Comparison of ENCODE assay signal across 9 cellular contexts in genomic region chr2:78979380-78980238, GRCh38. TPM values are rescaled to one million over a fixed set of nuclear protein-coding genes. Genes with fewer than 3 reads are reported as not detected.
A peak's percentile ranks its signal among the peaks of the same experiment; 100 is the strongest.
DNase-seq lines count a peak whose midpoint lies in the region; ATAC-seq and TF ChIP-seq lines count a peak whose summit lies in the region.
"Had no signal": no experiment of that assay in that cellular context is flagged by ENCODE, and none has a peak within 500 bp of the region (broad histone marks: within the 10 kb centered on the region; RNA-seq: fewer than 3 reads in every experiment).

No MANE protein-coding gene starts in this region.

- H3K4me3 Mint-ChIP-seq in activated CD8-positive, alpha-beta T cell treated with anti-CD3 and anti-CD28 coated beads for 36 hours = no peak overlapping the region
- H3K4me3 Mint-ChIP-seq: CD4-positive, CD25-positive, alpha-beta regulatory T cell had no signal

- no peaks in the 10 kb centered on the region for H3K9me3 ChIP-seq in vagina

- H3K27ac ChIP-seq in vagina = no peak overlapping the region

- ATAC-seq in GM21619 (IDR thresholded peaks at IDR 0.05; ENCODE audit: unreplicated experiment) = peak; percentile 43
- ATAC-seq in activated CD8-positive, alpha-beta T cell treated with anti-CD3 and anti-CD28 coated beads for 36 hours = no peak

- peak; percentile 57 for TF ChIP-seq CTCF in activated CD8-positive, alpha-beta T cell treated with anti-CD3 and anti-CD28 coated beads for 36 hours (IDR thresholded peaks at IDR 0.05)
- peak in 2 of 3 experiments; percentile 16 to 36 for TF ChIP-seq CTCF in vagina (IDR thresholded peaks at IDR 0.05)

- H3K9me3 Mint-ChIP-seq in activated CD8-positive, alpha-beta T cell treated with anti-CD3 and anti-CD28 coated beads for 36 hours = peaks cover 6% of the 10 kb centered on the region

- intact Hi-C loops in activated CD8-positive, alpha-beta T cell treated with anti-CD3 and anti-CD28 coated beads for 36 hours (cut with micrococcal nuclease) = no loop called here
- intact Hi-C loops in vagina (cut with DNase I) = no loop called here

- H3K27me3 ChIP-seq in vagina = no peaks in the 10 kb centered on the region

- H3K27ac Mint-ChIP-seq in activated CD8-positive, alpha-beta T cell treated with anti-CD3 and anti-CD28 coated beads for 36 hours = no peak overlapping the region
- H3K27ac Mint-ChIP-seq: CD4-positive, CD25-positive, alpha-beta regulatory T cell had no signal

- no peaks in the 10 kb centered on the region for H3K36me3 Mint-ChIP-seq in activated CD8-positive, alpha-beta T cell treated with anti-CD3 and anti-CD28 coated beads for 36 hours (ENCODE audit: low read depth)
- H3K36me3 Mint-ChIP-seq: CD4-positive, CD25-positive, alpha-beta regulatory T cell had no signal

- H3K4me3 ChIP-seq in vagina = no peak overlapping the region

- H3K4me1 Mint-ChIP-seq in activated CD8-positive, alpha-beta T cell treated with anti-CD3 and anti-CD28 coated beads for 36 hours (ENCODE audit: low read depth) = no peaks in the 10 kb centered on the region
- H3K4me1 Mint-ChIP-seq: CD4-positive, CD25-positive, alpha-beta regulatory T cell had no signal

- peak; percentile 11 for DNase-seq in NCI-H1694 treated with DMSO at 0.1 percent for 48 hours (lab: John Stamatoyannopoulos, UW)
- DNase-seq in NCI-H1694 (lab: John Stamatoyannopoulos, UW) = no peak
- peak; percentile 19 for DNase-seq in NCI-H1092 treated with DMSO at 0.1 percent for 48 hours (lab: John Stamatoyannopoulos, UW)
- peak; percentile 50 for DNase-seq in activated CD8-positive, alpha-beta T cell treated with anti-CD3 and anti-CD28 coated beads for 36 hours
- DNase-seq in kidney glomerular epithelial cell (lab: John Stamatoyannopoulos, UW) = peak; percentile 57
- no peak for DNase-seq in vagina (ENCODE audit: extremely low spot score in 2 of 2)
- no peak for DNase-seq in HPDE6-E6E7 (ENCODE audit: extremely low spot score)

- POLR2A ChIA-PET in activated CD8-positive, alpha-beta T cell treated with anti-CD3 and anti-CD28 coated beads for 36 hours (lab: Charles Lee) = no interaction called here

- H3K36me3 ChIP-seq in vagina = no peaks in the 10 kb centered on the region

- no peaks in the 10 kb centered on the region for H3K4me1 ChIP-seq in vagina

- no peak for TF ChIP-seq POLR2A in vagina (IDR thresholded peaks at IDR 0.05)

- no peaks in the 10 kb centered on the region for H3K27me3 Mint-ChIP-seq in activated CD8-positive, alpha-beta T cell treated with anti-CD3 and anti-CD28 coated beads for 36 hours
- H3K27me3 Mint-ChIP-seq: CD4-positive, CD25-positive, alpha-beta regulatory T cell had no signal

- CTCF ChIA-PET in activated CD8-positive, alpha-beta T cell treated with anti-CD3 and anti-CD28 coated beads for 36 hours (lab: Charles Lee) = interaction anchor here (2.4 kb wide), 1 partner anchor 9 kb away, joined by 6 read pairs; no protein-coding TSS in a partner anchor

RNA-seq across cellular contexts. Expression of gene REG3G, which starts 45.9 kb away (rescaled TPM):
- not detected for total RNA-seq in activated CD8-positive, alpha-beta T cell treated with anti-CD3 and anti-CD28 coated beads for 36 hours
- not detected for total RNA-seq in vagina
- total RNA-seq: CD4-positive, CD25-positive, alpha-beta regulatory T cell had no signal

Comparison
In these comparisons a context has a peak if more than half of its experiments do, and no peak if none do; other contexts are left out.
1. DNase-seq: peak in NCI-H1694 treated with DMSO at 0.1 percent for 48 hours (single experiment), NCI-H1092 treated with DMSO at 0.1 percent for 48 hours (single experiment), activated CD8-positive, alpha-beta T cell treated with anti-CD3 and anti-CD28 coated beads for 36 hours (single experiment) and kidney glomerular epithelial cell (single experiment); none in NCI-H1694 (single experiment), vagina (0 of 2) and HPDE6-E6E7 (single experiment).